29 cellular contexts compared by ENCODE assay signal in the genomic region with DNA sequence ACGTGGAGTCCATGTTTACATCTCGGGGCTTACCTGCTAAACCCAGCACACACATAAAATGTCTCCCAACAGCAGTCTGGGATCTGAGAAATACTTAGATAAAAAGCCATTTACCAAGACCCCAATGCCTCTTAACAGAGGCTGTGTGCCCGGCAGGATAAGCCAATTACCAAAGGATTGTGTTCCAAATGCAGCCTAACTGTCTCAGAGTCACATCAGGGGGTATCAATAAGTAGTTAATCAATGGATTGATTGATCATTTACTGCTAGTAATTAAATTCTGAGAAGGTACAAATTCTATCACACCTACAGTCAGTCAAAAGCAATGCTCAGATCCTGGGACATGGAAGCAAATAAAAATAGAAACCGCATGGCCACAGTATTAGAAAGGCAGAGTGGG.
"Had no signal": no experiment of that assay in that cellular context is flagged by ENCODE, and none has a peak within 500 bp of the region (broad histone marks: within the 10 kb centered on the region; RNA-seq: fewer than 3 reads in every experiment).

No MANE protein-coding gene starts in this region.

- H3K9ac ChIP-seq: parathyroid adenoma had no signal

- H2AFZ ChIP-seq: parathyroid adenoma had no signal

- DNase-seq: activated CD4-positive, alpha-beta T cell treated with anti-CD3 and anti-CD28 coated beads for 1 hour; activated CD4-positive, alpha-beta T cell treated with anti-CD3 and anti-CD28 coated beads, Interleukin-2, amount 50 U/mL, for 1 hour; activated CD8-positive, alpha-beta T cell treated with anti-CD3 and anti-CD28 coated beads for 36 hours; activated T-cell treated with anti-CD3 and anti-CD28 coated beads, Interleukin-2, amount 50 U/mL, for 48 hours; cortex of kidney; foreskin fibroblast; heart left ventricle; kidney glomerular epithelial cell; lower lobe of right lung; mesenchymal stem cell; naive thymus-derived CD8-positive, alpha-beta T cell; occipital lobe; psoas muscle; sigmoid colon; small intestine; stimulated activated CD4-positive, alpha-beta T cell treated with anti-CD3 and anti-CD28 coated beads, Interleukin-1b, Interleukin-23, amount 100 ng/mL, for 48 hours; stimulated activated CD4-positive, alpha-beta T cell treated with anti-CD3 and anti-CD28 coated beads, Interleukin-4, amount 100 ng/mL, for 4 hours; stimulated activated CD8-positive, alpha-beta memory T cell treated with anti-CD3 and anti-CD28 coated beads, Interleukin-4, amount 100 ng/mL, for 48 hours; stimulated activated naive CD8-positive, alpha-beta T cell treated with anti-CD3 and anti-CD28 coated beads, Interleukin-15, amount 100 ng/mL, for 72 hours; tibial artery had no signal

- ATAC-seq: activated CD8-positive, alpha-beta T cell treated with anti-CD3 and anti-CD28 coated beads for 36 hours; activated naive CD4-positive, alpha-beta T cell treated with anti-CD3 and anti-CD28 coated beads, Interleukin-2, amount 50 U/mL, for 72 hours; esophagus mucosa; heart left ventricle; naive thymus-derived CD8-positive, alpha-beta T cell; psoas muscle; stimulated activated memory B cell treated with anti-CD40 and anti-IgM and Interleukin-4, amounts not matched to agents 10 μg/mL and 1 μg/mL and 100 μg/mL, for 72 hours; stimulated activated naive CD8-positive, alpha-beta T cell treated with anti-CD3 and anti-CD28 coated beads, Interleukin-15, amount 100 ng/mL, for 72 hours had no signal

- H3K36me3 Mint-ChIP-seq: activated naive CD4-positive, alpha-beta T cell treated with anti-CD3 and anti-CD28 coated beads, Interleukin-2, amount 50 U/mL, for 72 hours; naive thymus-derived CD8-positive, alpha-beta T cell; stimulated activated memory B cell treated with anti-CD40 and anti-IgM and Interleukin-4, amounts not matched to agents 10 μg/mL and 1 μg/mL and 100 μg/mL, for 72 hours had no signal

- H3K27me3 Mint-ChIP-seq: activated CD8-positive, alpha-beta T cell treated with anti-CD3 and anti-CD28 coated beads for 36 hours; stimulated activated naive CD8-positive, alpha-beta T cell treated with anti-CD3 and anti-CD28 coated beads, Interleukin-15, amount 100 ng/mL, for 72 hours had no signal

- H3K27me3 ChIP-seq: heart left ventricle, left lung, sigmoid colon had no signal

- H3K27ac Mint-ChIP-seq: activated CD8-positive, alpha-beta T cell treated with anti-CD3 and anti-CD28 coated beads for 36 hours; activated naive CD4-positive, alpha-beta T cell treated with anti-CD3 and anti-CD28 coated beads, Interleukin-2, amount 50 U/mL, for 72 hours; activated T-helper 2 cell treated with anti-CD3 and anti-CD28 coated beads, Interferon-gamma antibody, Interleukin-2, Interleukin-4, amounts not matched to agents 10 μg/mL and 5 μg/mL and 100 μg/mL, durations not matched to agents 14 hours and 24 hours and 36 hours; naive thymus-derived CD8-positive, alpha-beta T cell; stimulated activated memory B cell treated with anti-CD40 and anti-IgM and Interleukin-4, amounts not matched to agents 10 μg/mL and 1 μg/mL and 100 μg/mL, for 72 hours; stimulated activated naive CD8-positive, alpha-beta T cell treated with anti-CD3 and anti-CD28 coated beads, Interleukin-15, amount 100 ng/mL, for 72 hours had no signal

- H3K79me2 ChIP-seq: parathyroid adenoma had no signal

- H3K9me3 ChIP-seq: heart left ventricle, left lung, lower lobe of right lung, psoas muscle, sigmoid colon, tibial artery had no signal

- H3K4me3 ChIP-seq: cardiac muscle cell, heart left ventricle, left lung, lower lobe of right lung, psoas muscle, sigmoid colon, tibial artery had no signal

- H3K4me1 Mint-ChIP-seq: stimulated activated memory B cell treated with anti-CD40 and anti-IgM and Interleukin-4, amounts not matched to agents 10 μg/mL and 1 μg/mL and 100 μg/mL, for 72 hours; stimulated activated naive CD8-positive, alpha-beta T cell treated with anti-CD3 and anti-CD28 coated beads, Interleukin-15, amount 100 ng/mL, for 72 hours had no signal

- H3K36me3 ChIP-seq: cardiac muscle cell, heart left ventricle, left lung, lower lobe of right lung, sigmoid colon, tibial artery had no signal

- H3K9me3 Mint-ChIP-seq: activated CD8-positive, alpha-beta T cell treated with anti-CD3 and anti-CD28 coated beads for 36 hours; activated naive CD4-positive, alpha-beta T cell treated with anti-CD3 and anti-CD28 coated beads, Interleukin-2, amount 50 U/mL, for 72 hours; activated T-helper 2 cell treated with anti-CD3 and anti-CD28 coated beads, Interferon-gamma antibody, Interleukin-2, Interleukin-4, amounts not matched to agents 10 μg/mL and 5 μg/mL and 100 μg/mL, durations not matched to agents 14 hours and 24 hours and 36 hours; naive thymus-derived CD8-positive, alpha-beta T cell; neural crest cell; stimulated activated memory B cell treated with anti-CD40 and anti-IgM and Interleukin-4, amounts not matched to agents 10 μg/mL and 1 μg/mL and 100 μg/mL, for 72 hours; stimulated activated naive CD8-positive, alpha-beta T cell treated with anti-CD3 and anti-CD28 coated beads, Interleukin-15, amount 100 ng/mL, for 72 hours had no signal

- H3K27ac ChIP-seq: cardiac muscle cell, heart left ventricle, left lung, lower lobe of right lung, parathyroid adenoma, psoas muscle, sigmoid colon, tibial artery, VCaP had no signal

- H3K4me1 ChIP-seq: heart left ventricle, left lung, lower lobe of right lung, parathyroid adenoma, psoas muscle, sigmoid colon, tibial artery had no signal

- H3K4me3 Mint-ChIP-seq: activated CD8-positive, alpha-beta T cell treated with anti-CD3 and anti-CD28 coated beads for 36 hours; naive thymus-derived CD8-positive, alpha-beta T cell; neural crest cell; stimulated activated memory B cell treated with anti-CD40 and anti-IgM and Interleukin-4, amounts not matched to agents 10 μg/mL and 1 μg/mL and 100 μg/mL, for 72 hours; stimulated activated naive CD8-positive, alpha-beta T cell treated with anti-CD3 and anti-CD28 coated beads, Interleukin-15, amount 100 ng/mL, for 72 hours had no signal
